Comparison of ENCODE assay signal across 1 cellular context in genomic region chr6:138115191-138115590, GRCh38.
TF ChIP-seq lines count a peak whose summit lies in the region.

No MANE protein-coding gene starts in this region.

TF ChIP-seq in H1, 55 proteins besides CTCF, POLR2A, EP300 and RAD21:
- TF ChIP-seq BRCA1 (IDR thresholded peaks at IDR 0.05; ENCODE audit: low read depth, low read length): no peak
- TF ChIP-seq CTBP2 (IDR thresholded peaks at IDR 0.05; ENCODE audit: borderline replicate concordance, insufficient read depth, insufficient read length, low read length): no peak
- TF ChIP-seq SUZ12 (IDR thresholded peaks at IDR 0.05; ENCODE audit: low read length): no peak
- TF ChIP-seq SP2 (IDR thresholded peaks at IDR 0.05; ENCODE audit: low read length): no peak
